In genomic region chr2:214244847-214245246, GRCh38 we compare ENCODE assay signal across 1 cellular context.
TF ChIP-seq lines count a peak whose summit lies in the region.

No MANE protein-coding gene starts in this region.

TF ChIP-seq in WTC11, 78 proteins besides CTCF, POLR2A, EP300 and RAD21 (continued from another document):
- TF ChIP-seq AFF4 (CRISPR knock-in tag; IDR thresholded peaks at IDR 0.05; ENCODE audit: borderline replicate concordance) (no peak), HMGXB4 (CRISPR knock-in tag; IDR thresholded peaks at IDR 0.05) (no peak), ZNF532 (CRISPR knock-in tag; IDR thresholded peaks at IDR 0.05; ENCODE audit: borderline replicate concordance) (no peak), KAT7 (CRISPR knock-in tag; IDR thresholded peaks at IDR 0.05; ENCODE audit: borderline replicate concordance) (no peak)
TF ChIP-seq in WTC11: peak in this region for 0.
